In the genomic region with DNA sequence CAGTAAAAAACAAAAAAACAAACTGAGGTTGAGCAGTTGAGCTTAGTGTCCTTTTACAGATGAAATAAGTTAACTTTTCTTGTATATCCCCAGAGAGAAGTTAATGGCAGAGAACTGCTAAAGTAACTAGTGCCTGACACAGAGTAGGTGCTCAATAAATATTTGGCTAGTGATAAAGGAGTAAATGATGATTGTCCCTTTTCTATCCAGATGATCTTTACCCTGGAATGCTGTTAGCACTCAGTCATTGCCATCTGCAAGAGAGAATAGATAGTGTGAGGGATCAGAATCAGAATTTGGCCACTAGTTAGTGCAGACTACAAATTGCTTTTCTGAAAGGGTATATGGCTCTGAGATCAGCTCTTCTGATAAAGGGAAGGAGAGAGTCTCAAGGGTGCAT, we compare ENCODE assay signal across 20 cellular contexts. TPM values are rescaled to one million over a fixed set of nuclear protein-coding genes. Genes with fewer than 3 reads are reported as not detected.
A peak's percentile ranks its signal among the peaks of the same experiment; 100 is the strongest.
DNase-seq lines count a peak whose midpoint lies in the region; ATAC-seq, FAIRE-seq and TF ChIP-seq lines count a peak whose summit lies in the region.
"Had no signal": no experiment of that assay in that cellular context is flagged by ENCODE, and none has a peak within 500 bp of the region (broad histone marks: within the 10 kb centered on the region; RNA-seq: fewer than 3 reads in every experiment).

No MANE protein-coding gene starts in this region.

- no peak overlapping the region for H2BK5ac ChIP-seq in mesendoderm (ENCODE audit: low read length)

- no peak overlapping the region for H3K4me3 ChIP-seq in mammary epithelial cell (replicated peaks in 1 of 3; ENCODE audit: insufficient read depth in 1 of 3, low read depth in 2 of 3, low read length in 3 of 3)
- no peak overlapping the region for H3K4me3 ChIP-seq in K562
- no peak overlapping the region for H3K4me3 ChIP-seq in mesendoderm (ENCODE audit: low read length)
- no peak overlapping the region for H3K4me3 ChIP-seq in thyroid gland (replicated peaks in 1 of 3)
- no peak overlapping the region for H3K4me3 ChIP-seq in transverse colon
- H3K4me3 ChIP-seq: A549, MG63, Peyer's patch had no signal

- H2AFZ ChIP-seq in mammary epithelial cell (ENCODE audit: low read depth, low read length): no peak overlapping the region
- H2AFZ ChIP-seq in K562 (ENCODE audit: low read depth, low read length): no peak overlapping the region

- H3K27ac Mint-ChIP-seq in MCF 10A (ENCODE audit: low read depth, unreplicated experiment): peak overlapping the region; percentile 32

- no TSS peak for BruUV-seq in MCF 10A (replicated peaks; lab: Mats Ljungman, UMichigan)
- BruUV-seq in mammary epithelial cell (replicated peaks; lab: Mats Ljungman, UMichigan): no TSS peak
- BruUV-seq in K562 (replicated peaks; lab: Mats Ljungman, UMichigan): no TSS peak

- H3K9me1 ChIP-seq in K562 (ENCODE audit: control insufficient read depth, insufficient read depth, low read length): no peaks in the 10 kb centered on the region

- POLR2A ChIA-PET in MCF 10A (lab: Yijun Ruan, JAX) (interaction anchor here (0.7 to 1.2 kb wide), 3 partner anchors 20 to 122 kb away, joined by 3 read pairs; no protein-coding TSS in a partner anchor), K562 (lab: Yijun Ruan, JAX) (interaction anchor here (0.9 to 2.1 kb wide), 2 partner anchors 22 to 31 kb away, joined by 3 to 4 read pairs; a partner anchor contains a TSS)

- H3K4ac ChIP-seq in mesendoderm (ENCODE audit: low read depth, low read length): no peak overlapping the region

- dilution Hi-C loops in mammary epithelial cell (cut with HindIII; ENCODE audit: low sequenced_read_pairs): no loop called here

- DNase-seq in MCF 10A (ENCODE audit: unreplicated experiment) (no peak), mammary epithelial cell (no peak), K562 (ENCODE audit: extremely low read depth in 1 of 4, low spot score in 3 of 4) (no peak), mesendoderm (peak; percentile 36), thyroid gland (no peak), A172 (ENCODE audit: low spot score) (no peak), hippocampal formation (lab: John Stamatoyannopoulos, UW) (no peak), transverse colon (no peak)
- DNase-seq: DMS53, MG63, NCI-H1092 treated with DMSO at 0.1 percent for 48 hours, NCI-H1694, NCI-H774, Peyer's patch, SHP77 had no signal

- FAIRE-seq in K562 (lab: Jason Lieb, UNC): peak; percentile 37
- FAIRE-seq: A549, GM19239 had no signal

- in situ Hi-C loops in mammary epithelial cell (cut with MboI; ENCODE audit: low sequenced_read_pairs in 2 of 2): no loop called here
- in situ Hi-C loops in K562 (cut with MboI): no loop called here
- in situ Hi-C loops in transverse colon (cut with MboI; ENCODE audit: low pct_ligation_motif_present in 1 of 4, low pct_unique_long_range_greater_than_20kb in 1 of 4, low sequenced_read_pairs in 3 of 4): no loop called here

- no peak for TF ChIP-seq CTCF in MCF 10A (IDR thresholded peaks at IDR 0.05; ENCODE audit: unreplicated experiment)
- no peak for TF ChIP-seq CTCF in mammary epithelial cell (conservative IDR thresholded peaks at IDR 0.05 in 1 of 2, IDR thresholded peaks at IDR 0.05 in 1 of 2; ENCODE audit: extremely low read depth in 1 of 2, insufficient read depth in 1 of 2, low read depth in 1 of 2, low read length in 2 of 2)
- no peak for TF ChIP-seq CTCF in K562 (IDR thresholded peaks at IDR 0.05 in 2 of 3, conservative IDR thresholded peaks at IDR 0.05 in 1 of 3; ENCODE audit: insufficient read depth in 2 of 3, low read depth in 1 of 3, low read length in 3 of 3)
- no peak for TF ChIP-seq CTCF in thyroid gland (IDR thresholded peaks at IDR 0.05)
- no peak for TF ChIP-seq CTCF in transverse colon (IDR thresholded peaks at IDR 0.05)

- no peak overlapping the region for H3K56ac ChIP-seq in mesendoderm (ENCODE audit: low read length)

- H3K79me2 ChIP-seq in mammary epithelial cell (ENCODE audit: insufficient read depth, low read length): peaks cover 82% of the 10 kb centered on the region
- peaks cover 37% of the 10 kb centered on the region for H3K79me2 ChIP-seq in K562 (ENCODE audit: control insufficient read depth, insufficient read depth, low read length)
- H3K79me2 ChIP-seq in mesendoderm (ENCODE audit: control insufficient read depth, insufficient read depth, low read length): peaks cover 25% of the 10 kb centered on the region

- H3K27me3 ChIP-seq in mammary epithelial cell (ENCODE audit: insufficient read depth, low read length) (no peaks in the 10 kb centered on the region), K562 (ENCODE audit: control insufficient read depth in 2 of 2, insufficient read depth in 2 of 2, low read length in 2 of 2) (no peaks in the 10 kb centered on the region), mesendoderm (ENCODE audit: insufficient read depth, low read length, poor library complexity) (no peaks in the 10 kb centered on the region), thyroid gland (no peaks in the 10 kb centered on the region), transverse colon (no peaks in the 10 kb centered on the region)
- H3K27me3 ChIP-seq: MG63, Peyer's patch had no signal

- H3K27me3 Mint-ChIP-seq in MCF 10A (ENCODE audit: insufficient read depth, unreplicated experiment): no peaks in the 10 kb centered on the region

- intact Hi-C loops in MCF 10A (cut with micrococcal nuclease) (no loop called here), mammary epithelial cell (cut with micrococcal nuclease) (no loop called here), K562 (cut with micrococcal nuclease) (no loop called here), thyroid gland (cut with DNase I) (no loop called here), transverse colon (cut with DNase I; ENCODE audit: low total_unique reads) (no loop called here)

- no peak overlapping the region for H3K4me3 Mint-ChIP-seq in MCF 10A (ENCODE audit: unreplicated experiment)

- H4K5ac ChIP-seq in mesendoderm (ENCODE audit: low read length): no peak overlapping the region

- H3K4me1 Mint-ChIP-seq in MCF 10A (ENCODE audit: insufficient read depth, unreplicated experiment): peaks cover 7% of the 10 kb centered on the region

- no peak overlapping the region for H2AK5ac ChIP-seq in mesendoderm (ENCODE audit: low read length)

- H3K36me3 ChIP-seq in mammary epithelial cell (ENCODE audit: insufficient read depth, low read length) (peaks cover 2% of the 10 kb centered on the region), K562 (ENCODE audit: control insufficient read depth, insufficient read depth, low read length) (peaks cover 10% of the 10 kb centered on the region), mesendoderm (ENCODE audit: control insufficient read depth, insufficient read depth, low read length) (no peaks in the 10 kb centered on the region), thyroid gland (no peaks in the 10 kb centered on the region), transverse colon (peaks cover 0 to 13% (median 0%) of the 10 kb centered on the region in 4 donors)

- no peak overlapping the region for H2BK15ac ChIP-seq in mesendoderm (replicated peaks; ENCODE audit: low read depth)

- H3K18ac ChIP-seq in mesendoderm (ENCODE audit: low read length): no peak overlapping the region

- H3K9me3 Mint-ChIP-seq in MCF 10A (ENCODE audit: unreplicated experiment): no peaks in the 10 kb centered on the region

- H3K27ac ChIP-seq in mammary epithelial cell (ENCODE audit: insufficient read depth, low read depth, low read length) (no peak overlapping the region), K562 (ENCODE audit: extremely low read depth, low read depth, low read length) (no peak overlapping the region), mesendoderm (ENCODE audit: low read depth, low read length) (no peak overlapping the region), thyroid gland (peak overlapping the region in 2 of 3 donors; percentile 49 to 77), transverse colon (no peak overlapping the region)
- H3K27ac ChIP-seq: HL-60, KMS-11, Peyer's patch had no signal

- peaks cover 10% of the 10 kb centered on the region for H3K79me1 ChIP-seq in mesendoderm (ENCODE audit: low read length)

- H2BK120ac ChIP-seq in mesendoderm (ENCODE audit: low read depth, low read length): no peak overlapping the region

- peak; percentile 55 for ATAC-seq in K562
- ATAC-seq: HCT116 had no signal

- H4K20me1 ChIP-seq in mammary epithelial cell (ENCODE audit: insufficient read depth, low read length) (no peaks in the 10 kb centered on the region), K562 (replicated peaks; ENCODE audit: control insufficient read depth, insufficient read depth, low read length) (no peaks in the 10 kb centered on the region)

- H3K9me3 ChIP-seq in mammary epithelial cell (replicated peaks; ENCODE audit: insufficient read depth, low read length): no peaks in the 10 kb centered on the region
- H3K9me3 ChIP-seq in K562 (replicated peaks; ENCODE audit: control insufficient read depth, insufficient read depth, low read depth, low read length): no peaks in the 10 kb centered on the region
- H3K9me3 ChIP-seq in thyroid gland: no peaks in the 10 kb centered on the region
- H3K9me3 ChIP-seq in transverse colon: no peaks in the 10 kb centered on the region
- H3K9me3 ChIP-seq: A549, MG63, Peyer's patch had no signal

- H3K36me3 Mint-ChIP-seq in MCF 10A (ENCODE audit: insufficient read depth, unreplicated experiment): peaks cover 38% of the 10 kb centered on the region

- no peak overlapping the region for H3K23ac ChIP-seq in mesendoderm (ENCODE audit: low read length)

- H3K4me2 ChIP-seq in mammary epithelial cell (ENCODE audit: insufficient read depth, low read depth, low read length): no peak overlapping the region
- H3K4me2 ChIP-seq in K562 (ENCODE audit: insufficient read depth, low read length): no peak overlapping the region
- no peak overlapping the region for H3K4me2 ChIP-seq in mesendoderm (ENCODE audit: low read length)
- H3K4me2 ChIP-seq: A549, KMS-11 had no signal

- H3K4me1 ChIP-seq in mammary epithelial cell (ENCODE audit: insufficient read depth, low read length) (no peaks in the 10 kb centered on the region), K562 (replicated peaks in 1 of 2; ENCODE audit: control insufficient read depth in 2 of 2, insufficient read depth in 2 of 2, low read length in 2 of 2) (peaks cover 0 to 2% of the 10 kb centered on the region in 2 experiments; a peak in 2 of 5 replicates), mesendoderm (ENCODE audit: control insufficient read depth, low read depth, low read length) (no peaks in the 10 kb centered on the region), thyroid gland (peaks cover 14 to 26% of the 10 kb centered on the region in 2 donors), transverse colon (peaks cover 0 to 16% (median 0%) of the 10 kb centered on the region in 4 donors)
- H3K4me1 ChIP-seq: Peyer's patch had no signal

- no peak for TF ChIP-seq POLR2A in K562 (conservative IDR thresholded peaks at IDR 0.05)
- no peak for TF ChIP-seq POLR2A in thyroid gland (IDR thresholded peaks at IDR 0.05)
- no peak for TF ChIP-seq POLR2A in transverse colon (IDR thresholded peaks at IDR 0.05)

- CTCF ChIA-PET in MCF 10A (lab: Yijun Ruan, JAX) (interaction anchor here (0.7 kb wide), 1 partner anchor 46 kb away, joined by 3 read pairs; no protein-coding TSS in a partner anchor), mammary epithelial cell (lab: Charles Lee; ENCODE audit: low non-redundant PET) (no interaction called here), K562 (lab: Yijun Ruan, JAX; ENCODE audit: low intra/inter-chr PET ratio) (no interaction called here)

- no peak for TF ChIP-seq RAD21 in K562 (CRISPR knock-in tag; conservative IDR thresholded peaks at IDR 0.05 in 1 of 2, IDR thresholded peaks at IDR 0.05 in 1 of 2)

- TF ChIP-seq EP300 in K562 (IDR thresholded peaks at IDR 0.05; ENCODE audit: low read length): no peak
- no peak for TF ChIP-seq EP300 in transverse colon (IDR thresholded peaks at IDR 0.05; ENCODE audit: low read depth)

- H4K8ac ChIP-seq in mesendoderm (ENCODE audit: low read depth, low read length): no peak overlapping the region

- H3K9ac ChIP-seq in mammary epithelial cell (ENCODE audit: insufficient read depth, low read length) (no peak overlapping the region), K562 (ENCODE audit: insufficient read depth in 1 of 2, low read depth in 2 of 2, low read length in 2 of 2) (no peak overlapping the region), mesendoderm (ENCODE audit: low read length) (no peak overlapping the region)
- H3K9ac ChIP-seq: KMS-11 had no signal

RNA-seq across cellular contexts. Expression of a gene that starts 21.6 kb away (rescaled TPM):
- total RNA-seq in MCF 10A (2022): 88.1 and 107 TPM in 2 replicates
- total RNA-seq in mammary epithelial cell: 100 to 1,000 TPM; 113 to 133 TPM
- 66.2 TPM for polyA plus RNA-seq in mammary epithelial cell
- 73.7 TPM for polyA minus RNA-seq in mammary epithelial cell
- 54.4 and 119 TPM in 2 replicates for total RNA-seq in K562 (2011; cell fraction: chromatin; rRNA removed; ENCODE audit: low replicate concordance)
- 24.8 and 35.1 TPM in 2 replicates for total RNA-seq in K562 (2011; cell fraction: nucleolus; rRNA removed)
- total RNA-seq in K562 (2011; cell fraction: nucleoplasm; rRNA removed): 59.2 and 87.3 TPM in 2 replicates
- total RNA-seq in K562 (2014; rRNA removed): 23.1 and 23.8 TPM in 2 replicates
- total RNA-seq in K562 (2014; rRNA removed; fragmentation: Illumina TruSeq; extraction: Trizol): 37.1 and 45.5 TPM in 2 replicates
- 39.1 and 44.8 TPM in 2 replicates for total RNA-seq in K562 (2015; rRNA removed; fragmentation: Illumina TruSeq; extraction: Trizol)
- 24.7 and 32.2 TPM in 2 replicates for total RNA-seq in K562 (2021)
- polyA plus RNA-seq in K562 (2011; rRNA removed): 53.8 and 61.5 TPM in 2 replicates
- 17.8 and 22.4 TPM in 2 replicates for polyA plus RNA-seq in K562 (2011; cell fraction: cytosol; rRNA removed)
- 21.8 and 26.2 TPM in 2 replicates for polyA plus RNA-seq in K562 (2011; cell fraction: nucleus; rRNA removed)
- polyA plus RNA-seq in K562 (2012): 21.8 and 28.0 TPM in 2 replicates
- 33.2 and 44.2 TPM in 2 replicates for polyA plus RNA-seq in K562 (2014; fragmentation: Illumina TruSeq; extraction: Trizol)
- 10 to 100 TPM; 16.1 to 29.1 TPM for polyA plus RNA-seq in K562 (2014; fragmentation: Nextera tagmentation; extraction: Ambion mirVana)
- polyA plus RNA-seq in K562 (2014; rRNA removed): 27.6 and 32.6 TPM in 2 replicates
- 55.7 and 57.3 TPM in 2 replicates for polyA minus RNA-seq in K562 (2011; rRNA and poly(A)+ RNA removed)
- polyA minus RNA-seq in K562 (2011; cell fraction: cytosol; rRNA and poly(A)+ RNA removed): 9.9 and 23.3 TPM in 2 replicates
- polyA minus RNA-seq in K562 (2011; cell fraction: nucleus; rRNA and poly(A)+ RNA removed): 23.4 and 41.7 TPM in 2 replicates
- polyA plus RNA-seq in mesendoderm (2013, experiment 1 of 2): 45.3 TPM
- 45.4 TPM for polyA plus RNA-seq in mesendoderm (2013, experiment 2 of 2)
- total RNA-seq in thyroid gland: 100 to 1,000 TPM; 101 to 186 (median 160) TPM
- total RNA-seq in A172 (2014; rRNA removed; shearing (Covaris generic)): 82.6 and 104 TPM in 2 replicates
- 100 to 1,000 TPM in 1 of 4 donors, 10 to 100 TPM in 3; 55.2 to 130 (median 85.5) TPM for total RNA-seq in transverse colon

RNA-seq across cellular contexts. Expression of a gene that starts 21.9 kb away (rescaled TPM):
- total RNA-seq in MCF 10A (2022): 17.2 and 25.1 TPM in 2 replicates
- total RNA-seq in mammary epithelial cell: 10 to 100 TPM; 39.3 to 55.6 TPM
- 16.4 TPM for polyA plus RNA-seq in mammary epithelial cell
- 46.3 TPM for polyA minus RNA-seq in mammary epithelial cell
- 12.9 and 34.3 TPM in 2 replicates for total RNA-seq in K562 (2011; cell fraction: chromatin; rRNA removed; ENCODE audit: low replicate concordance)
- total RNA-seq in K562 (2011; cell fraction: nucleolus; rRNA removed): 5.8 and 8.0 TPM in 2 replicates
- total RNA-seq in K562 (2011; cell fraction: nucleoplasm; rRNA removed): 10.3 and 11.4 TPM in 2 replicates
- total RNA-seq in K562 (2014; rRNA removed): 4.7 and 6.4 TPM in 2 replicates
- 7.6 and 9.5 TPM in 2 replicates for total RNA-seq in K562 (2014; rRNA removed; fragmentation: Illumina TruSeq; extraction: Trizol)
- total RNA-seq in K562 (2015; rRNA removed; fragmentation: Illumina TruSeq; extraction: Trizol): 10.0 and 11.1 TPM in 2 replicates
- 6.7 and 8.1 TPM in 2 replicates for total RNA-seq in K562 (2021)
- 4.3 and 5.8 TPM in 2 replicates for polyA plus RNA-seq in K562 (2011; rRNA removed)
- polyA plus RNA-seq in K562 (2011; cell fraction: cytosol; rRNA removed): 1.4 and 2.6 TPM in 2 replicates
- polyA plus RNA-seq in K562 (2011; cell fraction: nucleus; rRNA removed): 3.3 and 5.2 TPM in 2 replicates
- polyA plus RNA-seq in K562 (2012): 2.6 and 3.3 TPM in 2 replicates
- polyA plus RNA-seq in K562 (2014; fragmentation: Illumina TruSeq; extraction: Trizol): 4.6 and 5.5 TPM in 2 replicates
- 1 to 10 TPM; 1.5 to 2.1 TPM for polyA plus RNA-seq in K562 (2014; fragmentation: Nextera tagmentation; extraction: Ambion mirVana)
- polyA plus RNA-seq in K562 (2014; rRNA removed): 4.9 and 5.0 TPM in 2 replicates
- 17.9 and 23.0 TPM in 2 replicates for polyA minus RNA-seq in K562 (2011; rRNA and poly(A)+ RNA removed)
- polyA minus RNA-seq in K562 (2011; cell fraction: cytosol; rRNA and poly(A)+ RNA removed): 6.0 and 10.7 TPM in 2 replicates
- 7.0 and 11.2 TPM in 2 replicates for polyA minus RNA-seq in K562 (2011; cell fraction: nucleus; rRNA and poly(A)+ RNA removed)
- polyA plus RNA-seq in mesendoderm (2013, experiment 1 of 2): 8.6 TPM
- 8.7 TPM for polyA plus RNA-seq in mesendoderm (2013, experiment 2 of 2)
- total RNA-seq in thyroid gland: 10 to 100 TPM; 27.1 to 33.7 (median 30.8) TPM
- total RNA-seq in A172 (2014; rRNA removed; shearing (Covaris generic)): 12.3 and 12.4 TPM in 2 replicates
- 10 to 100 TPM; 25.0 to 37.0 (median 32.1) TPM for total RNA-seq in transverse colon

Comparison
In these comparisons a context has a peak if more than half of its experiments do, and no peak if none do; other contexts are left out.
1. H3K27ac ChIP-seq: peak in thyroid gland (2 of 3); none in mammary epithelial cell (single experiment), K562 (single experiment), mesendoderm (single experiment) and transverse colon (0 of 4).